In genomic region chr20:41408986-41409385, GRCh38 we compare ENCODE assay signal across 12 cellular contexts. TPM values are rescaled to one million over a fixed set of nuclear protein-coding genes. Genes with fewer than 3 reads are reported as not detected.
DNase-seq lines count a peak whose midpoint lies in the region; ATAC-seq and TF ChIP-seq lines count a peak whose summit lies in the region.
"Had no signal": no experiment of that assay in that cellular context is flagged by ENCODE, and none has a peak within 500 bp of the region (broad histone marks: within the 10 kb centered on the region; RNA-seq: fewer than 3 reads in every experiment).

No MANE protein-coding gene starts in this region.

- DNase-seq in GDM1 (lab: John Stamatoyannopoulos, UW) (peak; percentile 52), left ventricle myocardium superior (peak; percentile 65), HFFc6 (no peak), SK-N-DZ (ENCODE audit: low spot score) (no peak)
- DNase-seq: adrenal gland, pancreas had no signal

- peaks cover 70% of the 10 kb centered on the region for H3K4me1 ChIP-seq in BLaER1
- H3K4me1 ChIP-seq: pancreas had no signal

- H3K4me3 Mint-ChIP-seq in HFFc6 = no peak overlapping the region

- H3K27ac Mint-ChIP-seq in HFFc6 = no peak overlapping the region

- H3K36me3 Mint-ChIP-seq in HFFc6 (ENCODE audit: low read depth) = peaks cover 6% of the 10 kb centered on the region

- H3K9me3 ChIP-seq in BLaER1 = peaks cover 4% of the 10 kb centered on the region; the same call in 1 of the 2 replicates
- H3K9me3 ChIP-seq: adrenal gland, pancreas, upper lobe of left lung had no signal

- intact Hi-C loops in left ventricle myocardium superior (cut with micrococcal nuclease) = no loop called here

- H3K4me3 ChIP-seq in BLaER1 = no peak overlapping the region
- H3K4me3 ChIP-seq: adrenal gland, pancreas, upper lobe of left lung had no signal

- no peaks in the 10 kb centered on the region for H3K9me3 Mint-ChIP-seq in HFFc6

- peaks cover 2% of the 10 kb centered on the region; the same call in 1 of the 2 replicates for H3K27me3 Mint-ChIP-seq in HFFc6 (ENCODE audit: insufficient read depth)

- no peak for TF ChIP-seq CTCF in HFFc6 (IDR thresholded peaks at IDR 0.05)

- peak overlapping the region; percentile 40; the same call in 1 of the 2 replicates for H3K9ac ChIP-seq in BLaER1

- peaks cover 51% of the 10 kb centered on the region for H4K20me1 ChIP-seq in BLaER1

- H3K4me1 Mint-ChIP-seq in HFFc6 (ENCODE audit: low read depth) = peaks cover 26% of the 10 kb centered on the region

- peaks cover 91% of the 10 kb centered on the region for H3K36me3 ChIP-seq in BLaER1

- H3K27me3 ChIP-seq in BLaER1 = no peaks in the 10 kb centered on the region
- H3K27me3 ChIP-seq: adrenal gland, pancreas, upper lobe of left lung had no signal

- peak overlapping the region; percentile 75 for H3K4me2 ChIP-seq in BLaER1

- H3K27ac ChIP-seq in BLaER1 = no peak overlapping the region
- H3K27ac ChIP-seq: adrenal gland, pancreas, upper lobe of left lung had no signal

- ATAC-seq in left ventricle myocardium superior = peak; percentile 52
- ATAC-seq in GM21423 (IDR thresholded peaks at IDR 0.05; ENCODE audit: unreplicated experiment) = no peak
- no peak for ATAC-seq in HG03159 (IDR thresholded peaks at IDR 0.05; ENCODE audit: unreplicated experiment)

TF ChIP-seq in PFSK-1, 5 proteins besides CTCF, POLR2A, EP300 and RAD21:
- TF ChIP-seq REST (IDR thresholded peaks at IDR 0.05; ENCODE audit: insufficient read depth in 1 of 2, low read depth in 2 of 2, low read length in 2 of 2) (peak in 1 of 2 experiments; percentile 37; a peak in 1 of 4 replicates), SIN3A (IDR thresholded peaks at IDR 0.05; ENCODE audit: borderline replicate concordance, insufficient read depth, low read length) (no peak), FOXP2 (optimal IDR thresholded peaks at IDR 0.05; ENCODE audit: borderline replicate concordance, extremely low read depth, extremely low read length, insufficient read depth) (peak; percentile 44), TAF1 (IDR thresholded peaks at IDR 0.05; ENCODE audit: borderline replicate concordance, insufficient read depth, low read length) (no peak), POLR2AphosphoS5 (IDR thresholded peaks at IDR 0.05; ENCODE audit: low read depth, low read length) (no peak)
TF ChIP-seq in PFSK-1: peak in this region for 2.

RNA-seq across cellular contexts. Expression of gene EMILIN3, which starts 42.4 kb away (rescaled TPM):
- polyA plus RNA-seq in PFSK-1 (2012; ENCODE audit: insufficient read length, low read depth) = not detected
- 4.3 TPM for total RNA-seq in left ventricle myocardium superior
- not detected for total RNA-seq in HFFc6 (2021; fragmentation: NEBNext Ultra II Directional; extraction: Animal tissue kit (Norgen Biotek cat#: 25700))
- 22.8 and 24.6 TPM in 2 replicates for polyA plus RNA-seq in SK-N-DZ (2014; cell fraction: cytosol; rRNA removed)
- 14.5 and 16.7 TPM in 2 replicates for polyA plus RNA-seq in SK-N-DZ (2014; cell fraction: nucleus; rRNA removed)
- total RNA-seq: OCI-LY7 had no signal

Comparison
In these comparisons a context has a peak if more than half of its experiments do, and no peak if none do; other contexts are left out.
1. DNase-seq: peak in GDM1 (single experiment) and left ventricle myocardium superior (single experiment); none in HFFc6 (single experiment) and SK-N-DZ (single experiment).